ENCODE assay signal across 1 cellular context in genomic region chr10:11831520-11831951, GRCh38.
A peak's percentile ranks its signal among the peaks of the same experiment; 100 is the strongest.
TF ChIP-seq lines count a peak whose summit lies in the region.

No MANE protein-coding gene starts in this region.

TF ChIP-seq in H1, 55 proteins besides CTCF, POLR2A, EP300 and RAD21:
- TF ChIP-seq HDAC6 (IDR thresholded peaks at IDR 0.05; ENCODE audit: low read depth, low read length) (no peak), CEBPB (IDR thresholded peaks at IDR 0.05; ENCODE audit: low read depth, low read length) (0 out of 2 replicates have a peak, but pooled peaks have one; percentile 15)
